ENCODE assay signal across 1 cellular context in the genomic region with DNA sequence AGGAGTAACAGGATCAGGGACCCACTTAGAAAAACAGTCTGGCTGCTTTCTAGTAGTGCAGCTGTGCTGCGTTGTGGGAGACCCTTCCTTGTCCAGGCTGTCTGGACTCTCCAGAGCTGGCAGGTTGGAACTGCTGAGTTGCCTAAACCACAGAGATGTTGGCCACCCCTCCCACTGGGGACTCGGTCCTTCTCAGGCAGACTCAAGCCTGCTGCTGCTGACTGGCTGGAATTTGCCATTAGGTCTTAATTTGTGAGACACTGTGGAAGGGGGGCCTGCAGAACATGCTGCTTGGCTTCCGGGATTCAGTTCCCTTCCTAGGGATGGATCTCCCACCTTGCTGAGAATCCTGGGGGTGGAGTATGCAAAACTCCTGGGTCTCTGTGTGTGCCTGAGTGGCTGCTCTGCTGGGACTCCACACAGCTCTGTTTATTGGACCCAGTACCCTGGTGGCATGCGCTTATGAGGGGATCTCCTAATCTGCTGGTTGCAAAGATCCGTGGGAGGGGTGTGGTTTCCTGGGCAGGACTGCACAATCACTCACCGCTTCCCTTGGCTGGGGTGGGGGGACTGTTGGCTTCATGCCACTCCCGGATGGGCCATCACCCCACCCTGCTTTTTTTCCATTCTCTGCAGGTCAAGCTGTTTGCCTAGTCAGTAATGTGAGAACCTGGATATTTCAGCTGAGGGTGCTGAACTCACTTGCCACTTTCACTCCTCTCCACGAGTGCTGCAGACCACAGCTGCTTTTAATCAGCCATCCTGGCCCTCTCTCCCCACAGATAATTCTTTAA.
TF ChIP-seq lines count a peak whose summit lies in the region.

No MANE protein-coding gene starts in this region.

TF ChIP-seq in GM12878, 131 proteins besides CTCF, POLR2A, EP300 and RAD21 (continued from another document and continues in another):
- peak; percentile 75 for TF ChIP-seq SMAD1 (IDR thresholded peaks at IDR 0.05; ENCODE audit: low read depth, partially characterized antibody)
- no peak for TF ChIP-seq HCFC1 (IDR thresholded peaks at IDR 0.05; ENCODE audit: low read length)
- no peak for TF ChIP-seq SREBF2 (IDR thresholded peaks at IDR 0.05; ENCODE audit: low read length)
- TF ChIP-seq JUND (IDR thresholded peaks at IDR 0.05; ENCODE audit: low read depth, low read length): no peak
- TF ChIP-seq ZNF274 (IDR thresholded peaks at IDR 0.05; ENCODE audit: insufficient read depth, insufficient read length): no peak
- TF ChIP-seq SUZ12 (IDR thresholded peaks at IDR 0.05; ENCODE audit: unreplicated experiment): no peak
- TF ChIP-seq NFXL1 (IDR thresholded peaks at IDR 0.05; ENCODE audit: borderline replicate concordance): no peak
- no peak for TF ChIP-seq POLR2AphosphoS2 (IDR thresholded peaks at IDR 0.05; ENCODE audit: low read depth, low read length)
- TF ChIP-seq HDAC2 (IDR thresholded peaks at IDR 0.05): no peak
- no peak for TF ChIP-seq TAF1 (IDR thresholded peaks at IDR 0.05; ENCODE audit: borderline replicate concordance, low read depth, low read length)
- no peak for TF ChIP-seq KLF5 (IDR thresholded peaks at IDR 0.05; ENCODE audit: partially characterized antibody)
- no peak for TF ChIP-seq MEF2B (IDR thresholded peaks at IDR 0.05; ENCODE audit: partially characterized antibody, poor library complexity, severe bottlenecking)
- TF ChIP-seq, protein P1, sequence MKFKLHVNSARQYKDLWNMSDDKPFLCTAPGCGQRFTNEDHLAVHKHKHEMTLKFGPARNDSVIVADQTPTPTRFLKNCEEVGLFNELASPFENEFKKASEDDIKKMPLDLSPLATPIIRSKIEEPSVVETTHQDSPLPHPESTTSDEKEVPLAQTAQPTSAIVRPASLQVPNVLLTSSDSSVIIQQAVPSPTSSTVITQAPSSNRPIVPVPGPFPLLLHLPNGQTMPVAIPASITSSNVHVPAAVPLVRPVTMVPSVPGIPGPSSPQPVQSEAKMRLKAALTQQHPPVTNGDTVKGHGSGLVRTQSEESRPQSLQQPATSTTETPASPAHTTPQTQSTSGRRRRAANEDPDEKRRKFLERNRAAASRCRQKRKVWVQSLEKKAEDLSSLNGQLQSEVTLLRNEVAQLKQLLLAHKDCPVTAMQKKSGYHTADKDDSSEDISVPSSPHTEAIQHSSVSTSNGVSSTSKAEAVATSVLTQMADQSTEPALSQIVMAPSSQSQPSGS (IDR thresholded peaks at IDR 0.05; ENCODE audit: low read length): no peak
- TF ChIP-seq ZZZ3 (IDR thresholded peaks at IDR 0.05; ENCODE audit: control insufficient read depth, insufficient read length, low read depth): no peak
- TF ChIP-seq, protein P2, sequence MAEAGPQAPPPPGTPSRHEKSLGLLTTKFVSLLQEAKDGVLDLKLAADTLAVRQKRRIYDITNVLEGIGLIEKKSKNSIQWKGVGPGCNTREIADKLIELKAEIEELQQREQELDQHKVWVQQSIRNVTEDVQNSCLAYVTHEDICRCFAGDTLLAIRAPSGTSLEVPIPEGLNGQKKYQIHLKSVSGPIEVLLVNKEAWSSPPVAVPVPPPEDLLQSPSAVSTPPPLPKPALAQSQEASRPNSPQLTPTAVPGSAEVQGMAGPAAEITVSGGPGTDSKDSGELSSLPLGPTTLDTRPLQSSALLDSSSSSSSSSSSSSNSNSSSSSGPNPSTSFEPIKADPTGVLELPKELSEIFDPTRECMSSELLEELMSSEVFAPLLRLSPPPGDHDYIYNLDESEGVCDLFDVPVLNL (IDR thresholded peaks at IDR 0.05; ENCODE audit: low read depth, low read length): no peak
- peak; percentile 55; the same call in 1 of the 2 replicates for TF ChIP-seq EED (IDR thresholded peaks at IDR 0.05; ENCODE audit: low read depth)
- peak; percentile 58; the same call in 1 of the 2 replicates for TF ChIP-seq BACH1 (IDR thresholded peaks at IDR 0.05; ENCODE audit: borderline replicate concordance)
- peak; percentile 47; the same call in 1 of the 2 replicates for TF ChIP-seq ZNF217 (IDR thresholded peaks at IDR 0.05)
- no peak; the same call in 1 of the 2 replicates for TF ChIP-seq BMI1 (IDR thresholded peaks at IDR 0.05; ENCODE audit: borderline replicate concordance)
- TF ChIP-seq POLR2AphosphoS5 (IDR thresholded peaks at IDR 0.05; ENCODE audit: low read length): no peak
- TF ChIP-seq, protein P3, sequence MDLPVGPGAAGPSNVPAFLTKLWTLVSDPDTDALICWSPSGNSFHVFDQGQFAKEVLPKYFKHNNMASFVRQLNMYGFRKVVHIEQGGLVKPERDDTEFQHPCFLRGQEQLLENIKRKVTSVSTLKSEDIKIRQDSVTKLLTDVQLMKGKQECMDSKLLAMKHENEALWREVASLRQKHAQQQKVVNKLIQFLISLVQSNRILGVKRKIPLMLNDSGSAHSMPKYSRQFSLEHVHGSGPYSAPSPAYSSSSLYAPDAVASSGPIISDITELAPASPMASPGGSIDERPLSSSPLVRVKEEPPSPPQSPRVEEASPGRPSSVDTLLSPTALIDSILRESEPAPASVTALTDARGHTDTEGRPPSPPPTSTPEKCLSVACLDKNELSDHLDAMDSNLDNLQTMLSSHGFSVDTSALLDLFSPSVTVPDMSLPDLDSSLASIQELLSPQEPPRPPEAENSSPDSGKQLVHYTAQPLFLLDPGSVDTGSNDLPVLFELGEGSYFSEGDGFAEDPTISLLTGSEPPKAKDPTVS (IDR thresholded peaks at IDR 0.05; ENCODE audit: low read depth, low read length): no peak
- TF ChIP-seq NRF1 (conservative IDR thresholded peaks at IDR 0.05; ENCODE audit: low read depth, low read length): no peak
- TF ChIP-seq, protein P4, sequence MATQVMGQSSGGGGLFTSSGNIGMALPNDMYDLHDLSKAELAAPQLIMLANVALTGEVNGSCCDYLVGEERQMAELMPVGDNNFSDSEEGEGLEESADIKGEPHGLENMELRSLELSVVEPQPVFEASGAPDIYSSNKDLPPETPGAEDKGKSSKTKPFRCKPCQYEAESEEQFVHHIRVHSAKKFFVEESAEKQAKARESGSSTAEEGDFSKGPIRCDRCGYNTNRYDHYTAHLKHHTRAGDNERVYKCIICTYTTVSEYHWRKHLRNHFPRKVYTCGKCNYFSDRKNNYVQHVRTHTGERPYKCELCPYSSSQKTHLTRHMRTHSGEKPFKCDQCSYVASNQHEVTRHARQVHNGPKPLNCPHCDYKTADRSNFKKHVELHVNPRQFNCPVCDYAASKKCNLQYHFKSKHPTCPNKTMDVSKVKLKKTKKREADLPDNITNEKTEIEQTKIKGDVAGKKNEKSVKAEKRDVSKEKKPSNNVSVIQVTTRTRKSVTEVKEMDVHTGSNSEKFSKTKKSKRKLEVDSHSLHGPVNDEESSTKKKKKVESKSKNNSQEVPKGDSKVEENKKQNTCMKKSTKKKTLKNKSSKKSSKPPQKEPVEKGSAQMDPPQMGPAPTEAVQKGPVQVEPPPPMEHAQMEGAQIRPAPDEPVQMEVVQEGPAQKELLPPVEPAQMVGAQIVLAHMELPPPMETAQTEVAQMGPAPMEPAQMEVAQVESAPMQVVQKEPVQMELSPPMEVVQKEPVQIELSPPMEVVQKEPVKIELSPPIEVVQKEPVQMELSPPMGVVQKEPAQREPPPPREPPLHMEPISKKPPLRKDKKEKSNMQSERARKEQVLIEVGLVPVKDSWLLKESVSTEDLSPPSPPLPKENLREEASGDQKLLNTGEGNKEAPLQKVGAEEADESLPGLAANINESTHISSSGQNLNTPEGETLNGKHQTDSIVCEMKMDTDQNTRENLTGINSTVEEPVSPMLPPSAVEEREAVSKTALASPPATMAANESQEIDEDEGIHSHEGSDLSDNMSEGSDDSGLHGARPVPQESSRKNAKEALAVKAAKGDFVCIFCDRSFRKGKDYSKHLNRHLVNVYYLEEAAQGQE (IDR thresholded peaks at IDR 0.05; ENCODE audit: low read depth, low read length): no peak
- no peak for TF ChIP-seq RAD51 (IDR thresholded peaks at IDR 0.05)
- no peak for TF ChIP-seq SUPT20H (IDR thresholded peaks at IDR 0.05; ENCODE audit: borderline replicate concordance, control insufficient read depth, low read depth, low read length)
- TF ChIP-seq POU2F2 (IDR thresholded peaks at IDR 0.05; ENCODE audit: borderline replicate concordance, low read depth, low read length): peak; percentile 35; the same call in 1 of the 3 replicates
- no peak for TF ChIP-seq NFYA (IDR thresholded peaks at IDR 0.05; ENCODE audit: borderline replicate concordance, low read depth, low read length)
- TF ChIP-seq, protein P5, sequence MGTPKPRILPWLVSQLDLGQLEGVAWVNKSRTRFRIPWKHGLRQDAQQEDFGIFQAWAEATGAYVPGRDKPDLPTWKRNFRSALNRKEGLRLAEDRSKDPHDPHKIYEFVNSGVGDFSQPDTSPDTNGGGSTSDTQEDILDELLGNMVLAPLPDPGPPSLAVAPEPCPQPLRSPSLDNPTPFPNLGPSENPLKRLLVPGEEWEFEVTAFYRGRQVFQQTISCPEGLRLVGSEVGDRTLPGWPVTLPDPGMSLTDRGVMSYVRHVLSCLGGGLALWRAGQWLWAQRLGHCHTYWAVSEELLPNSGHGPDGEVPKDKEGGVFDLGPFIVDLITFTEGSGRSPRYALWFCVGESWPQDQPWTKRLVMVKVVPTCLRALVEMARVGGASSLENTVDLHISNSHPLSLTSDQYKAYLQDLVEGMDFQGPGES (IDR thresholded peaks at IDR 0.05): no peak
- TF ChIP-seq BRCA1 (IDR thresholded peaks at IDR 0.05; ENCODE audit: low read depth, low read length): no peak
- no peak for TF ChIP-seq MEF2A (IDR thresholded peaks at IDR 0.05; ENCODE audit: insufficient read depth, low read depth, low read length)
- TF ChIP-seq, protein P6, sequence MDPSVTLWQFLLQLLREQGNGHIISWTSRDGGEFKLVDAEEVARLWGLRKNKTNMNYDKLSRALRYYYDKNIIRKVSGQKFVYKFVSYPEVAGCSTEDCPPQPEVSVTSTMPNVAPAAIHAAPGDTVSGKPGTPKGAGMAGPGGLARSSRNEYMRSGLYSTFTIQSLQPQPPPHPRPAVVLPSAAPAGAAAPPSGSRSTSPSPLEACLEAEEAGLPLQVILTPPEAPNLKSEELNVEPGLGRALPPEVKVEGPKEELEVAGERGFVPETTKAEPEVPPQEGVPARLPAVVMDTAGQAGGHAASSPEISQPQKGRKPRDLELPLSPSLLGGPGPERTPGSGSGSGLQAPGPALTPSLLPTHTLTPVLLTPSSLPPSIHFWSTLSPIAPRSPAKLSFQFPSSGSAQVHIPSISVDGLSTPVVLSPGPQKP (IDR thresholded peaks at IDR 0.05; ENCODE audit: low read depth, low read length): no peak
- peak; percentile 90 for TF ChIP-seq GATAD2B (conservative IDR thresholded peaks at IDR 0.05; ENCODE audit: low read depth)
- TF ChIP-seq SP1 (IDR thresholded peaks at IDR 0.05; ENCODE audit: low read depth, low read length): no peak
- TF ChIP-seq, protein P7, sequence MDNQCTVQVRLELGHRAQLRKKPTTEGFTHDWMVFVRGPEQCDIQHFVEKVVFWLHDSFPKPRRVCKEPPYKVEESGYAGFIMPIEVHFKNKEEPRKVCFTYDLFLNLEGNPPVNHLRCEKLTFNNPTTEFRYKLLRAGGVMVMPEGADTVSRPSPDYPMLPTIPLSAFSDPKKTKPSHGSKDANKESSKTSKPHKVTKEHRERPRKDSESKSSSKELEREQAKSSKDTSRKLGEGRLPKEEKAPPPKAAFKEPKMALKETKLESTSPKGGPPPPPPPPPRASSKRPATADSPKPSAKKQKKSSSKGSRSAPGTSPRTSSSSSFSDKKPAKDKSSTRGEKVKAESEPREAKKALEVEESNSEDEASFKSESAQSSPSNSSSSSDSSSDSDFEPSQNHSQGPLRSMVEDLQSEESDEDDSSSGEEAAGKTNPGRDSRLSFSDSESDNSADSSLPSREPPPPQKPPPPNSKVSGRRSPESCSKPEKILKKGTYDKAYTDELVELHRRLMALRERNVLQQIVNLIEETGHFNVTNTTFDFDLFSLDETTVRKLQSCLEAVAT (IDR thresholded peaks at IDR 0.05): no peak; the same call in 1 of the 2 replicates
- no peak for TF ChIP-seq YY1 (IDR thresholded peaks at IDR 0.05; ENCODE audit: low read depth, low read length)
- TF ChIP-seq MTA2 (IDR thresholded peaks at IDR 0.05; ENCODE audit: low read depth): peak; percentile 84
- TF ChIP-seq SMC3 (IDR thresholded peaks at IDR 0.05; ENCODE audit: borderline replicate concordance, low read length): no peak
- peak; percentile 23; the same call in 1 of the 2 replicates for TF ChIP-seq FOXM1 (IDR thresholded peaks at IDR 0.05; ENCODE audit: low read depth, low read length)
- TF ChIP-seq HDGF (IDR thresholded peaks at IDR 0.05): no peak
- peak; percentile 68 for TF ChIP-seq NR2F1 (conservative IDR thresholded peaks at IDR 0.05)
- TF ChIP-seq FOXK2 (IDR thresholded peaks at IDR 0.05): no peak
- TF ChIP-seq, protein P8, sequence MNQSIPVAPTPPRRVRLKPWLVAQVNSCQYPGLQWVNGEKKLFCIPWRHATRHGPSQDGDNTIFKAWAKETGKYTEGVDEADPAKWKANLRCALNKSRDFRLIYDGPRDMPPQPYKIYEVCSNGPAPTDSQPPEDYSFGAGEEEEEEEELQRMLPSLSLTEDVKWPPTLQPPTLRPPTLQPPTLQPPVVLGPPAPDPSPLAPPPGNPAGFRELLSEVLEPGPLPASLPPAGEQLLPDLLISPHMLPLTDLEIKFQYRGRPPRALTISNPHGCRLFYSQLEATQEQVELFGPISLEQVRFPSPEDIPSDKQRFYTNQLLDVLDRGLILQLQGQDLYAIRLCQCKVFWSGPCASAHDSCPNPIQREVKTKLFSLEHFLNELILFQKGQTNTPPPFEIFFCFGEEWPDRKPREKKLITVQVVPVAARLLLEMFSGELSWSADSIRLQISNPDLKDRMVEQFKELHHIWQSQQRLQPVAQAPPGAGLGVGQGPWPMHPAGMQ (IDR thresholded peaks at IDR 0.05; ENCODE audit: borderline replicate concordance): no peak
- no peak for TF ChIP-seq ASH2L (IDR thresholded peaks at IDR 0.05; ENCODE audit: borderline replicate concordance, low read depth)
- TF ChIP-seq PML (IDR thresholded peaks at IDR 0.05; ENCODE audit: low read length): no peak
- TF ChIP-seq, protein P9, sequence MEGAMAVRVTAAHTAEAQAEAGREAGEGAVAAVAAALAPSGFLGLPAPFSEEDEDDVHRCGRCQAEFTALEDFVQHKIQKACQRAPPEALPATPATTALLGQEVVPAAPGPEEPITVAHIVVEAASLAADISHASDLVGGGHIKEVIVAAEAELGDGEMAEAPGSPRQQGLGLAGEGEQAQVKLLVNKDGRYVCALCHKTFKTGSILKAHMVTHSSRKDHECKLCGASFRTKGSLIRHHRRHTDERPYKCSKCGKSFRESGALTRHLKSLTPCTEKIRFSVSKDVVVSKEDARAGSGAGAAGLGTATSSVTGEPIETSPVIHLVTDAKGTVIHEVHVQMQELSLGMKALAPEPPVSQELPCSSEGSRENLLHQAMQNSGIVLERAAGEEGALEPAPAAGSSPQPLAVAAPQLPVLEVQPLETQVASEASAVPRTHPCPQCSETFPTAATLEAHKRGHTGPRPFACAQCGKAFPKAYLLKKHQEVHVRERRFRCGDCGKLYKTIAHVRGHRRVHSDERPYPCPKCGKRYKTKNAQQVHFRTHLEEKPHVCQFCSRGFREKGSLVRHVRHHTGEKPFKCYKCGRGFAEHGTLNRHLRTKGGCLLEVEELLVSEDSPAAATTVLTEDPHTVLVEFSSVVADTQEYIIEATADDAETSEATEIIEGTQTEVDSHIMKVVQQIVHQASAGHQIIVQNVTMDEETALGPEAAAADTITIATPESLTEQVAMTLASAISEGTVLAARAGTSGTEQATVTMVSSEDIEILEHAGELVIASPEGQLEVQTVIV (IDR thresholded peaks at IDR 0.05; ENCODE audit: borderline replicate concordance, partially characterized antibody): no peak
- TF ChIP-seq SMAD5 (IDR thresholded peaks at IDR 0.05; ENCODE audit: low read depth): no peak
- no peak; the same call in 1 of the 2 replicates for TF ChIP-seq STAT1 (conservative IDR thresholded peaks at IDR 0.05)
- no peak for TF ChIP-seq CREB1 (IDR thresholded peaks at IDR 0.05; ENCODE audit: low read depth)
- TF ChIP-seq IKZF2 (IDR thresholded peaks at IDR 0.05): peak; percentile 84 to 87; a peak in 3 of 4 replicates
- TF ChIP-seq CBFB (IDR thresholded peaks at IDR 0.05; ENCODE audit: low read depth): no peak
- 0 out of 2 replicates have a peak, but pooled peaks have one; percentile 26 for TF ChIP-seq IRF4 (IDR thresholded peaks at IDR 0.05; ENCODE audit: low read depth, low read length)
